ENCODE assay signal across 1 cellular context in the genomic region with DNA sequence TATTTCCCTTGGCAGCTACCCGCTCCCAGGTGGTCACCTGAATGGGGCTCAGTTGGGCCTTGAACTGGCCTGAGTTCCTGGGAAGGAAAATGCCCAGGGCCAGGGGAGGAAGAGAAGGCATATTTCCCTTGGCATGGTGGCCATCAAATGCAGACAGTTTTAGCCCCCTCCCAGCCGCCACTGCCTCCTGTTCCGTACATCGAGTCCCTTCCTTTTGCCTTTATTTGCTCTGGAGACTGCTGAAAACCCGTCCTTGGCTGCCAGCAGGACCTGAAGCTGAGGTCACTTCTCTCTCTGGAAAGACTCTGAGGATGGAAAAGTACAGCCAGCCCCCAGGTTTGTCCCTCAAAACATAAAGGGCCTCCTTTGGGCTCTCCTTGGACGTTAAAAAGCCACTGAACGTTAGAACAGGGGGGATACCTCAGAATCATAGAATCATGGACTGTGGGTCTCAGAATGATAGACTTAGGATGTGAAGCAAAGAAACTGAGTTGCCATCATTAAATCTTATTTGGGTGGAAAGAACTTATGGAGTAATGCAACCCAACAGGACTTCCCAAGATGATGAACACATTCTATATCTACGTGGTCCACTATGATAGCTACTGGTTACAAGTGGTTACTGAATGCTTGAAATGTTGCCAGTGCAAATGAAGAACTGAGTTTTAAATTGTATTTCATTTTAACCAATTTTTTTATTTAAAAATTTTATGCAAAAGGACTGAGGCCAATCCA.
TF ChIP-seq lines count a peak whose summit lies in the region.

No MANE protein-coding gene starts in this region.

TF ChIP-seq in IMR-90, 13 proteins besides CTCF, POLR2A, EP300 and RAD21:
- TF ChIP-seq MAFK (IDR thresholded peaks at IDR 0.05; ENCODE audit: low read depth, low read length), result no peak
- no peak for TF ChIP-seq MXI1 (IDR thresholded peaks at IDR 0.05; ENCODE audit: borderline replicate concordance, low read depth, low read length)
- TF ChIP-seq, protein P1, sequence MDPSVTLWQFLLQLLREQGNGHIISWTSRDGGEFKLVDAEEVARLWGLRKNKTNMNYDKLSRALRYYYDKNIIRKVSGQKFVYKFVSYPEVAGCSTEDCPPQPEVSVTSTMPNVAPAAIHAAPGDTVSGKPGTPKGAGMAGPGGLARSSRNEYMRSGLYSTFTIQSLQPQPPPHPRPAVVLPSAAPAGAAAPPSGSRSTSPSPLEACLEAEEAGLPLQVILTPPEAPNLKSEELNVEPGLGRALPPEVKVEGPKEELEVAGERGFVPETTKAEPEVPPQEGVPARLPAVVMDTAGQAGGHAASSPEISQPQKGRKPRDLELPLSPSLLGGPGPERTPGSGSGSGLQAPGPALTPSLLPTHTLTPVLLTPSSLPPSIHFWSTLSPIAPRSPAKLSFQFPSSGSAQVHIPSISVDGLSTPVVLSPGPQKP (IDR thresholded peaks at IDR 0.05; ENCODE audit: borderline replicate concordance, low read depth, low read length), result no peak
- TF ChIP-seq USF2 (IDR thresholded peaks at IDR 0.05; ENCODE audit: low read depth, low read length), result no peak
- TF ChIP-seq CEBPB (IDR thresholded peaks at IDR 0.05; ENCODE audit: low read depth, low read length), result no peak
- TF ChIP-seq NFE2L2 (IDR thresholded peaks at IDR 0.05; ENCODE audit: low read depth, low read length), result no peak
- TF ChIP-seq BHLHE40 (IDR thresholded peaks at IDR 0.05; ENCODE audit: low read depth, low read length), result no peak
- no peak for TF ChIP-seq SMC3 (IDR thresholded peaks at IDR 0.05; ENCODE audit: low read depth, low read length)
- no peak for TF ChIP-seq CHD1 (IDR thresholded peaks at IDR 0.05; ENCODE audit: low read depth, low read length)
- TF ChIP-seq RFX5 (IDR thresholded peaks at IDR 0.05; ENCODE audit: low read depth, low read length), result no peak
- no peak for TF ChIP-seq RCOR1 (IDR thresholded peaks at IDR 0.05; ENCODE audit: insufficient replicate concordance, low read length)
- no peak for TF ChIP-seq MAZ (IDR thresholded peaks at IDR 0.05; ENCODE audit: borderline replicate concordance, low read depth, low read length)
- no peak for TF ChIP-seq FOS (IDR thresholded peaks at IDR 0.05; ENCODE audit: low read depth, low read length)
